In the genomic region with DNA sequence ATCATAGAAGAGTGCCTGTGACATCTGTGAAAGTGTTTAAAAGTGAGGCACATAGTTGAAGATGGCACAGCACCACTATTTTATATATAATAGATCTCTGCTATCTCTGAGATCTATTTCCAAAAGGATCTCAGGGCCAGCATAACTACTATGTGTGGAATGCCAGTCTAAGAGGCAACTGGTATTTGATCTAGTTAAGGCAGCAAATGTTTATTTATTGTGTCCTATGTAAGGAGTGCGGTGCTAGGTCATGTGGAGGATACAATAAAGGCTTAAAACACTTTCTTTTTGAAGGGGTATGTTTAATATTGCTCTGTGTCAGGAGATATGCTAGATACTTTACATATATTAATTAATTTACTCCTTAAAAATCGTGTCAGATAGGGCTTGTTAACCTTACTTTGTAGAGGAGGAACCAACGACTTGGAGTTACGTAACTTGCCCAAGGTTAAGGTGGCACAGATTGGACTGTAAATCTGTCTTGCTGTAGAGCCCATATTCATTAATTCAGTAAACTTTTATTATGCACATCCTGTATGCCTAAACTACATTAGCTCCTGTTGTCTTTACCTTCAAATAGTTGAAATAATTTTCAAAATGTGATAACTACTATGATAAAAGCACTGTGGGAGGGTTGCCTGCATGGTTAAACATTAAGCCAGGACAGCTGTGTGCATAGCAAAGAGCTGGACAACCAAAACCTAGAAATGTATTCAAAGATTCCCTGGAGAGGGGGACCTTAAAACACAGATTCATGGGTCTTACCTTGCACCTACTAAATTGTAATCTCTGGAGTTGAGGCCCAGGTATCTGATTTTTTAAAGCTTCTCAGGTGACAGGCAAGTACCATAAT, we compare ENCODE assay signal across 32 cellular contexts.
DNase-seq lines count a peak whose midpoint lies in the region; ATAC-seq and TF ChIP-seq lines count a peak whose summit lies in the region.
"Had no signal": no experiment of that assay in that cellular context is flagged by ENCODE, and none has a peak within 500 bp of the region (broad histone marks: within the 10 kb centered on the region; RNA-seq: fewer than 3 reads in every experiment).

No MANE protein-coding gene starts in this region.

- H3K9me3 ChIP-seq in SK-N-SH: no peaks in the 10 kb centered on the region
- H3K9me3 ChIP-seq in hepatocyte (ENCODE audit: low read depth): no peaks in the 10 kb centered on the region
- H3K9me3 ChIP-seq in right lobe of liver: peaks cover 0 to 2% (median 0%) of the 10 kb centered on the region in 4 donors
- H3K9me3 ChIP-seq: ascending aorta, neutrophil had no signal

- H3K79me2 ChIP-seq in SK-N-SH (ENCODE audit: insufficient read depth) (peaks cover 32% of the 10 kb centered on the region; the same call in 1 of the 2 replicates), hepatocyte (peaks cover 8% of the 10 kb centered on the region)

- TF ChIP-seq RAD21 in SK-N-SH (IDR thresholded peaks at IDR 0.05; ENCODE audit: low read length): no peak

- H3K27me3 ChIP-seq in SK-N-SH (ENCODE audit: insufficient read depth) (no peaks in the 10 kb centered on the region), hepatocyte (no peaks in the 10 kb centered on the region), right lobe of liver (no peaks in the 10 kb centered on the region)
- H3K27me3 ChIP-seq: ascending aorta, cardiac muscle cell, neutrophil had no signal

- H2AFZ ChIP-seq in SK-N-SH (ENCODE audit: low read depth): no peak overlapping the region
- no peak overlapping the region for H2AFZ ChIP-seq in hepatocyte

- H3K27ac ChIP-seq in SK-N-SH (ENCODE audit: low read depth in 2 of 2, low read length in 1 of 2) (no peak overlapping the region), hepatocyte (peak overlapping the region; percentile 14), right lobe of liver (peak overlapping the region in 1 of 3 donors; percentile 7), substantia nigra (ENCODE audit: low read depth, low read length, poor library complexity, severe bottlenecking) (no peak overlapping the region)
- H3K27ac ChIP-seq: 22Rv1, ascending aorta, C4-2B, cardiac muscle cell, coronary artery, epithelial cell of prostate, neutrophil, WERI-Rb-1 had no signal

- DNase-seq in SK-N-SH (no peak), hepatocyte (ENCODE audit: low spot score) (no peak), right lobe of liver (no peak), substantia nigra (lab: John Stamatoyannopoulos, UW) (no peak), NCI-H69 (lab: John Stamatoyannopoulos, UW) (no peak)
- no peak for DNase-seq in stimulated activated naive CD4-positive, alpha-beta T cell treated with Interleukin-2 at 50 U/mL for 16 hours (lab: John Stamatoyannopoulos, UW)
- no peak for DNase-seq in stimulated activated CD4-positive, alpha-beta T cell treated with anti-CD3 and anti-CD28 coated beads, Interleukin-15, amount 100 ng/mL, for 24 hours
- DNase-seq: activated CD4-positive, alpha-beta T cell treated with anti-CD3 and anti-CD28 coated beads, Interleukin-2, amount 10 ng/mL, durations not matched to agents 24 days and 14 days; activated effector memory CD4-positive, alpha-beta T cell treated with anti-CD3 and anti-CD28 coated beads, Interleukin-2, amount 50 U/mL, for 16 hours; activated naive CD8-positive, alpha-beta T cell treated with anti-CD3 and anti-CD28 coated beads, Interleukin-2, amount 10 ng/mL, durations not matched to agents 7 days and 5 days; activated T-cell treated with anti-CD3 and anti-CD28 coated beads, Interleukin-2, amount 50 U/mL, for 24 hours; effector CD8-positive, alpha-beta T cell; H7; hippocampal formation; Kasumi-1; naive B cell; NCI-H1417 treated with DMSO at 0.1 percent for 48 hours; NCI-H2081; NCI-H226; SHP77 treated with DMSO at 0.1 percent for 48 hours; stimulated activated CD4-positive, alpha-beta T cell treated with anti-CD3 and anti-CD28 coated beads, Interleukin-4, amount 100 ng/mL, for 4 hours; SW 1271; WERI-Rb-1 had no signal

- intact Hi-C loops in right lobe of liver (cut with DNase I): no loop called here

- no peak for TF ChIP-seq CTCF in SK-N-SH (IDR thresholded peaks at IDR 0.05)
- TF ChIP-seq CTCF in hepatocyte (IDR thresholded peaks at IDR 0.05; ENCODE audit: poor library complexity): no peak
- TF ChIP-seq CTCF in right lobe of liver (IDR thresholded peaks at IDR 0.05): no peak

- POLR2A ChIA-PET in SK-N-SH (lab: Yijun Ruan, JAX): no interaction called here

- CTCF ChIA-PET in SK-N-SH (lab: Yijun Ruan, JAX): interaction anchor here (1.0 to 1.7 kb wide), 3 partner anchors 10 to 320 kb away, joined by 3 to 6 read pairs (median 3); no protein-coding TSS in a partner anchor

- no peak for TF ChIP-seq POLR2A in right lobe of liver (IDR thresholded peaks at IDR 0.05)

- H3K9ac ChIP-seq in SK-N-SH: no peak overlapping the region

- peaks cover 13 to 32% of the 10 kb centered on the region in 2 experiments for H3K36me3 ChIP-seq in SK-N-SH (replicated peaks in 1 of 2; ENCODE audit: control insufficient read depth in 1 of 2, insufficient read depth in 2 of 2, low read length in 1 of 2)
- H3K36me3 ChIP-seq in hepatocyte (replicated peaks; ENCODE audit: insufficient read depth, low read depth): no peaks in the 10 kb centered on the region
- H3K36me3 ChIP-seq in right lobe of liver: no peaks in the 10 kb centered on the region

- no peaks in the 10 kb centered on the region for H3F3A ChIP-seq in SK-N-SH (replicated peaks; ENCODE audit: insufficient read depth)

- ATAC-seq in SK-N-SH treated with all-trans-retinoic acid at 6 μM for 48 hours: peak; percentile 63
- peak; percentile 53 to 74 (median 57) for ATAC-seq in right lobe of liver
- ATAC-seq: sciatic nerve had no signal

- 82% methylated on average over 4 of the region's 4 CpGs for WGBS in SK-N-SH (ENCODE audit: low lambda C conversion rate)
- 59% methylated on average over 4 of the region's 4 CpGs for WGBS in hepatocyte (ENCODE audit: low lambda C conversion rate, missing lambda C conversion rate)
- WGBS in right lobe of liver (ENCODE audit: insufficient coverage, low coverage, low lambda C conversion rate, missing lambda C conversion rate): 19% methylated on average over 4 of the region's 4 CpGs

- no peaks in the 10 kb centered on the region for H4K20me1 ChIP-seq in SK-N-SH (ENCODE audit: insufficient read depth)
- H4K20me1 ChIP-seq in hepatocyte (ENCODE audit: insufficient read depth, poor library complexity, severe bottlenecking): no peaks in the 10 kb centered on the region

- no peak for TF ChIP-seq EP300 in SK-N-SH (IDR thresholded peaks at IDR 0.05; ENCODE audit: borderline replicate concordance in 1 of 2, low read depth in 1 of 2, low read length in 1 of 2)

- H3K9me2 ChIP-seq in SK-N-SH (no peaks in the 10 kb centered on the region), hepatocyte (replicated peaks; ENCODE audit: insufficient read depth) (no peaks in the 10 kb centered on the region)

- no peak overlapping the region for H3K4me3 ChIP-seq in SK-N-SH (ENCODE audit: low read depth in 2 of 2, low read length in 1 of 2)
- H3K4me3 ChIP-seq in hepatocyte: no peak overlapping the region
- H3K4me3 ChIP-seq in right lobe of liver: peak overlapping the region in 1 of 3 donors; percentile 16
- H3K4me3 ChIP-seq: ascending aorta, cardiac muscle cell, coronary artery had no signal

- H3K4me1 ChIP-seq in SK-N-SH (ENCODE audit: control insufficient read depth in 1 of 2, insufficient read depth in 2 of 2, low read depth in 1 of 2, low read length in 1 of 2) (peaks cover 0 to 7% of the 10 kb centered on the region in 2 experiments; a peak in 1 of 4 replicates), hepatocyte (ENCODE audit: insufficient read depth) (peaks cover 4% of the 10 kb centered on the region), right lobe of liver (peaks cover 0 to 11% (median 0%) of the 10 kb centered on the region in 4 donors)
- H3K4me1 ChIP-seq: ascending aorta had no signal

- H3K4me2 ChIP-seq in SK-N-SH (no peak overlapping the region), hepatocyte (peak overlapping the region; percentile 55)

TF ChIP-seq in SK-N-SH treated with all-trans-retinoic acid at 6 μM for 48 hours, 23 proteins besides CTCF, POLR2A, EP300 and RAD21 (continues in another document):
- TF ChIP-seq PATZ1 (CRISPR knock-in tag; IDR thresholded peaks at IDR 0.05; ENCODE audit: borderline replicate concordance) (no peak), ZFP3 (CRISPR knock-in tag; IDR thresholded peaks at IDR 0.05) (no peak), ZFP30 (CRISPR knock-in tag; IDR thresholded peaks at IDR 0.05) (no peak), ZNF8 (CRISPR knock-in tag; IDR thresholded peaks at IDR 0.05) (no peak)

TF ChIP-seq in SK-N-SH, 30 proteins besides CTCF, POLR2A, EP300 and RAD21:
- TF ChIP-seq ELF1 (IDR thresholded peaks at IDR 0.05) (no peak), GATA2 (CRISPR knock-in tag; IDR thresholded peaks at IDR 0.05) (no peak), FOXJ3 (CRISPR knock-in tag; IDR thresholded peaks at IDR 0.05) (no peak), NFIC (IDR thresholded peaks at IDR 0.05; ENCODE audit: borderline replicate concordance) (no peak), USF1 (IDR thresholded peaks at IDR 0.05; ENCODE audit: borderline replicate concordance, low read depth) (no peak), TAF1 (IDR thresholded peaks at IDR 0.05; ENCODE audit: borderline replicate concordance, low read depth, low read length) (no peak)
- TF ChIP-seq, protein P1, sequence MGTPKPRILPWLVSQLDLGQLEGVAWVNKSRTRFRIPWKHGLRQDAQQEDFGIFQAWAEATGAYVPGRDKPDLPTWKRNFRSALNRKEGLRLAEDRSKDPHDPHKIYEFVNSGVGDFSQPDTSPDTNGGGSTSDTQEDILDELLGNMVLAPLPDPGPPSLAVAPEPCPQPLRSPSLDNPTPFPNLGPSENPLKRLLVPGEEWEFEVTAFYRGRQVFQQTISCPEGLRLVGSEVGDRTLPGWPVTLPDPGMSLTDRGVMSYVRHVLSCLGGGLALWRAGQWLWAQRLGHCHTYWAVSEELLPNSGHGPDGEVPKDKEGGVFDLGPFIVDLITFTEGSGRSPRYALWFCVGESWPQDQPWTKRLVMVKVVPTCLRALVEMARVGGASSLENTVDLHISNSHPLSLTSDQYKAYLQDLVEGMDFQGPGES (IDR thresholded peaks at IDR 0.05; ENCODE audit: low read depth, low read length): no peak
